Comparison of ENCODE assay signal across 1 cellular context in genomic region chr1:58899581-58900271, GRCh38.
TF ChIP-seq lines count a peak whose summit lies in the region.

No MANE protein-coding gene starts in this region.

TF ChIP-seq in K562, 482 proteins besides CTCF, POLR2A, EP300 and RAD21 (continued from another document and continues in another):
- no peak for TF ChIP-seq ZBTB40 (IDR thresholded peaks at IDR 0.05)
- no peak for TF ChIP-seq ZBTB40 (CRISPR knock-in tag; IDR thresholded peaks at IDR 0.05)
- no peak for TF ChIP-seq ZEB2 (IDR thresholded peaks at IDR 0.05)
- TF ChIP-seq MTA2 (IDR thresholded peaks at IDR 0.05; ENCODE audit: low read depth), result peak; percentile 28; the same call in 1 of the 2 replicates
- TF ChIP-seq FOS (IDR thresholded peaks at IDR 0.05; ENCODE audit: extremely low read depth, insufficient read length), result no peak
- no peak for TF ChIP-seq NUFIP1 (IDR thresholded peaks at IDR 0.05; ENCODE audit: partially characterized antibody)
- no peak for TF ChIP-seq NFIX (CRISPR knock-in tag; IDR thresholded peaks at IDR 0.05; ENCODE audit: low read depth)
- TF ChIP-seq ZFX (CRISPR knock-in tag; IDR thresholded peaks at IDR 0.05), result no peak
- no peak for TF ChIP-seq SMAD3 (CRISPR knock-in tag; conservative IDR thresholded peaks at IDR 0.05)
- no peak for TF ChIP-seq ZNF384 (IDR thresholded peaks at IDR 0.05; ENCODE audit: low read depth, low read length)
- no peak for TF ChIP-seq PCBP2 (IDR thresholded peaks at IDR 0.05; ENCODE audit: low read depth, low read length, poor library complexity, severe bottlenecking)
- no peak for TF ChIP-seq HES1 (IDR thresholded peaks at IDR 0.05; ENCODE audit: low read depth)
- TF ChIP-seq TEAD2 (tag; IDR thresholded peaks at IDR 0.05), result 0 out of 2 replicates have a peak, but pooled peaks have one; percentile 42
- TF ChIP-seq HDGF (IDR thresholded peaks at IDR 0.05), result no peak
- no peak for TF ChIP-seq RBM15 (IDR thresholded peaks at IDR 0.05; ENCODE audit: insufficient read depth, low read length)
- TF ChIP-seq RCOR1 (IDR thresholded peaks at IDR 0.05; ENCODE audit: borderline replicate concordance in 1 of 2, low read depth in 2 of 2, low read length in 2 of 2), result peak in 1 of 2 experiments; percentile 7; a peak in 1 of 4 replicates
- no peak for TF ChIP-seq ZNF217 (CRISPR knock-in tag; IDR thresholded peaks at IDR 0.05)
- TF ChIP-seq ZNF175 (CRISPR knock-in tag; IDR thresholded peaks at IDR 0.05; ENCODE audit: low read depth), result 0 out of 2 replicates have a peak, but pooled peaks have one; percentile 5
- TF ChIP-seq KDM1A (IDR thresholded peaks at IDR 0.05), result no peak
- TF ChIP-seq CBX8 (IDR thresholded peaks at IDR 0.05; ENCODE audit: borderline replicate concordance, extremely low read depth, low read depth, low read length, poor library complexity, severe bottlenecking), result no peak
- TF ChIP-seq KAT7 (CRISPR knock-in tag; IDR thresholded peaks at IDR 0.05; ENCODE audit: borderline replicate concordance), result no peak
- no peak for TF ChIP-seq MAZ (CRISPR knock-in tag; conservative IDR thresholded peaks at IDR 0.05 in 1 of 2, IDR thresholded peaks at IDR 0.05 in 1 of 2)
- no peak for TF ChIP-seq BCL6 (CRISPR knock-in tag; IDR thresholded peaks at IDR 0.05)
- TF ChIP-seq MBD2 (IDR thresholded peaks at IDR 0.05; ENCODE audit: borderline replicate concordance, low read depth), result no peak
- TF ChIP-seq ZNF395 (CRISPR knock-in tag; IDR thresholded peaks at IDR 0.05), result no peak
- no peak for TF ChIP-seq ZSCAN29 (IDR thresholded peaks at IDR 0.05)
- TF ChIP-seq ARID4B (CRISPR knock-in tag; IDR thresholded peaks at IDR 0.05), result 0 out of 2 replicates have a peak, but pooled peaks have one; percentile 42
- no peak for TF ChIP-seq GTF3C2 (IDR thresholded peaks at IDR 0.05; ENCODE audit: borderline replicate concordance, extremely low read depth, insufficient read length)
- no peak for TF ChIP-seq VEZF1 (CRISPR knock-in tag; IDR thresholded peaks at IDR 0.05)
- no peak for TF ChIP-seq ZNF239 (CRISPR knock-in tag; IDR thresholded peaks at IDR 0.05)
- TF ChIP-seq CBX1 (IDR thresholded peaks at IDR 0.05; ENCODE audit: low read depth), result no peak
- no peak for TF ChIP-seq POLR2G (IDR thresholded peaks at IDR 0.05; ENCODE audit: low read depth, low read length)
- no peak for TF ChIP-seq PML (IDR thresholded peaks at IDR 0.05; ENCODE audit: low read length)
- peak; percentile 17 for TF ChIP-seq TAF9B (IDR thresholded peaks at IDR 0.05; ENCODE audit: partially characterized antibody)
- TF ChIP-seq ZNF696 (CRISPR knock-in tag; conservative IDR thresholded peaks at IDR 0.05), result no peak
- TF ChIP-seq ZFP36 (IDR thresholded peaks at IDR 0.05; ENCODE audit: low read depth, low read length, partially characterized antibody), result no peak
- no peak for TF ChIP-seq ZNF707 (CRISPR knock-in tag; conservative IDR thresholded peaks at IDR 0.05)
- no peak for TF ChIP-seq FUS (optimal IDR thresholded peaks at IDR 0.05; ENCODE audit: low read depth, low read length)
- TF ChIP-seq ELF2 (CRISPR knock-in tag; IDR thresholded peaks at IDR 0.05), result no peak
- no peak for TF ChIP-seq ZNF408 (CRISPR knock-in tag; IDR thresholded peaks at IDR 0.05; ENCODE audit: low read depth)
- no peak for TF ChIP-seq CTCFL (IDR thresholded peaks at IDR 0.05; ENCODE audit: borderline replicate concordance, insufficient read depth, low read depth, low read length, poor library complexity, severe bottlenecking)
- 0 out of 2 replicates have a peak, but pooled peaks have one; percentile 0 for TF ChIP-seq CCAR2 (IDR thresholded peaks at IDR 0.05; ENCODE audit: low read depth, low read length)
